ENCODE assay signal across 1 cellular context in the genomic region with DNA sequence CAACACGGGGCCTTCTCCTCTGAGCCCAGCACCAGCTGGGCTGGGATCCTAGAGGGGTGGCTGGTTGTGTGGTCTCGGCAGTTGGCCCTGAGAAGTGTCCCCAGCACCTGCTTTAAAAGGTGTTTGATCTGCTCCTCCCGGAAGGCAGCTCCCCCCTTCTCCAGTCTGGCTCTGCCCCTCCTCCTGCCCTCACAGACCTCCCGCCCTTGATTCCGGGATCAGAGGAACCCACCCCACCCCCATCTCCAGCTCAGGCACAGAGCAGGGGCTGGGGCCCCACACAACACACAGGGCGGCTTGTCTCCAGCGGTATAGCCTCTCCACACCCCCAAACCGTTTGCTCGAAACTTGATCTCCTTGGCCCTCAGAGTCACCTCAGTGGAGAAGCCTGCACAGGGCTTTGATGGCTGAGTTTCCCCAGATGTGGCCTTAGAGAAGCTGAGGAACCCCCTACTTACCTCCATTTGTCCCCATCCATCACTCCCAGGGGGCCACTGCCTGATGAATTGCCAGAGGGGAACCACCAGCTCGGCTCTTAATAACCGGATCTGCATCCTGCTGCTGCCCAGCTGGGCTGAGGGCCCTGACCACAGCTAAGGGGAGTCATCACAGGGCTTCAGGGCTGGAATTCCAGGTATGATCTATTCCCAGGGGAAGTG.
TF ChIP-seq lines count a peak whose summit lies in the region.

No MANE protein-coding gene starts in this region.

TF ChIP-seq in HepG2, 621 proteins besides CTCF, POLR2A, EP300 and RAD21 (continued from another document):
- TF ChIP-seq PAXIP1 (CRISPR knock-in tag; conservative IDR thresholded peaks at IDR 0.05) (peak; percentile 46; the same call in 1 of the 2 replicates), ZNF484 (CRISPR knock-in tag; IDR thresholded peaks at IDR 0.05; ENCODE audit: borderline replicate concordance, low read depth) (no peak), SRSF9 (IDR thresholded peaks at IDR 0.05; ENCODE audit: borderline replicate concordance, insufficient read depth, low read depth, low read length, poor library complexity, severe bottlenecking) (no peak), SMAD1 (CRISPR knock-in tag; IDR thresholded peaks at IDR 0.05; ENCODE audit: borderline replicate concordance, low read depth) (no peak), ZNF619 (CRISPR knock-in tag; IDR thresholded peaks at IDR 0.05) (no peak), ZNF138 (CRISPR knock-in tag; IDR thresholded peaks at IDR 0.05; ENCODE audit: low read depth) (no peak), SRSF4 (IDR thresholded peaks at IDR 0.05; ENCODE audit: low read depth, low read length, poor library complexity, severe bottlenecking) (no peak), ZNF143 (CRISPR knock-in tag; IDR thresholded peaks at IDR 0.05) (no peak), TRIM24 (CRISPR knock-in tag; IDR thresholded peaks at IDR 0.05) (no peak), ZNF567 (CRISPR knock-in tag; IDR thresholded peaks at IDR 0.05; ENCODE audit: borderline replicate concordance) (no peak), ZNF282 (IDR thresholded peaks at IDR 0.05; ENCODE audit: partially characterized antibody) (no peak), NFE2L2 (IDR thresholded peaks at IDR 0.05; ENCODE audit: low read length) (no peak), ELF1 (CRISPR knock-in tag; IDR thresholded peaks at IDR 0.05) (no peak)
- TF ChIP-seq, protein P1, sequence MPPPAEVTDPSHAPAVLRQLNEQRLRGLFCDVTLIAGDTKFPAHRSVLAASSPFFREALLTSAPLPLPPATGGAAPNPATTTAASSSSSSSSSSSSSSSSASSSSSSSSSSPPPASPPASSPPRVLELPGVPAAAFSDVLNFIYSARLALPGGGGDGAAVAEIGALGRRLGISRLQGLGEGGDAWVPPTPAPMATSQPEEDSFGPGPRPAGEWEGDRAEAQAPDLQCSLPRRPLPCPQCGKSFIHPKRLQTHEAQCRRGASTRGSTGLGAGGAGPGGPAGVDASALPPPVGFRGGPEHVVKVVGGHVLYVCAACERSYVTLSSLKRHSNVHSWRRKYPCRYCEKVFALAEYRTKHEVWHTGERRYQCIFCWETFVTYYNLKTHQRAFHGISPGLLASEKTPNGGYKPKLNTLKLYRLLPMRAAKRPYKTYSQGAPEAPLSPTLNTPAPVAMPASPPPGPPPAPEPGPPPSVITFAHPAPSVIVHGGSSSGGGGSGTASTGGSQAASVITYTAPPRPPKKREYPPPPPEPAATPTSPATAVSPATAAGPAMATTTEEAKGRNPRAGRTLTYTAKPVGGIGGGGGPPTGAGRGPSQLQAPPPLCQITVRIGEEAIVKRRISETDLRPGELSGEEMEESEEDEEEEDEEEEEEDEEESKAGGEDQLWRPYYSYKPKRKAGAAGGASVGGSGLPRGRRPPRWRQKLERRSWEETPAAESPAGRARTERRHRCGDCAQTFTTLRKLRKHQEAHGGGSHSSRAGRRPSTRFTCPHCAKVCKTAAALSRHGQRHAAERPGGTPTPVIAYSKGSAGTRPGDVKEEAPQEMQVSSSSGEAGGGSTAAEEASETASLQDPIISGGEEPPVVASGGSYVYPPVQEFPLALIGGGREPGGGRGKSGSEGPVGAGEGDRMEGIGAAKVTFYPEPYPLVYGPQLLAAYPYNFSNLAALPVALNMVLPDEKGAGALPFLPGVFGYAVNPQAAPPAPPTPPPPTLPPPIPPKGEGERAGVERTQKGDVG (CRISPR knock-in tag; IDR thresholded peaks at IDR 0.05; ENCODE audit: borderline replicate concordance), result no peak
- TF ChIP-seq, protein P2, sequence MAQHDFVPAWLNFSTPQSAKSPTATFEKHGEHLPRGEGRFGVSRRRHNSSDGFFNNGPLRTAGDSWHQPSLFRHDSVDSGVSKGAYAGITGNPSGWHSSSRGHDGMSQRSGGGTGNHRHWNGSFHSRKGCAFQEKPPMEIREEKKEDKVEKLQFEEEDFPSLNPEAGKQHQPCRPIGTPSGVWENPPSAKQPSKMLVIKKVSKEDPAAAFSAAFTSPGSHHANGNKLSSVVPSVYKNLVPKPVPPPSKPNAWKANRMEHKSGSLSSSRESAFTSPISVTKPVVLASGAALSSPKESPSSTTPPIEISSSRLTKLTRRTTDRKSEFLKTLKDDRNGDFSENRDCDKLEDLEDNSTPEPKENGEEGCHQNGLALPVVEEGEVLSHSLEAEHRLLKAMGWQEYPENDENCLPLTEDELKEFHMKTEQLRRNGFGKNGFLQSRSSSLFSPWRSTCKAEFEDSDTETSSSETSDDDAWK (CRISPR knock-in tag; IDR thresholded peaks at IDR 0.05), result no peak
TF ChIP-seq in HepG2: peak in this region for 9.
